ENCODE assay signal across 29 cellular contexts in the genomic region with DNA sequence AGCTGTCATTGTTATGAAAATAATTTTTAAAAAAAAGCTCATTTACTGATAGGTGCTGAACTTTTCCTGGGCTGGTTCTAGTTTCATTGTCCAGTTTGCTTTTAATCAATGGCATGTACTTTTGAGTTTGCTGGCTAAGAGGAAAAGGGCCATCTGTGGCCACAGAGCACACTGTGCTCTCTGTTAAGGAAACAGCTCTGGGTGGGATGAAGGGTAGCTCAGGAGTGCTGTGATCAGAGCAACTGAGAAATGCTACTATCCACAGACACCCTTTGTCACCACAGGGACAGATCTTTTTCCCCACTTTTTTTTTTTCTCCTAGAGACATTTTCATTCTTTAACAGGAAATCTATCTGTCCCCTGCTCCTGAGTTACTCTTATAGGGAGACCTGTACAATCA.
"Had no signal": no experiment of that assay in that cellular context is flagged by ENCODE, and none has a peak within 500 bp of the region (broad histone marks: within the 10 kb centered on the region; RNA-seq: fewer than 3 reads in every experiment).

No MANE protein-coding gene starts in this region.

- H3K27me3 ChIP-seq: ascending aorta, cardiac muscle cell, MG63 had no signal

- H3K9me3 ChIP-seq: ascending aorta had no signal

- H3K27ac ChIP-seq: ascending aorta, cardiac muscle cell, SK-N-MC, WERI-Rb-1 had no signal

- H3K9me3 Mint-ChIP-seq: activated naive CD8-positive, alpha-beta T cell treated with anti-CD3 and anti-CD28 coated beads, Interleukin-2, amount 10 ng/mL, durations not matched to agents 7 days and 5 days had no signal

- H3K4me3 ChIP-seq: ascending aorta, cardiac muscle cell, MG63, SK-N-MC had no signal

- H3K36me3 ChIP-seq: ascending aorta, cardiac muscle cell, MG63, WERI-Rb-1 had no signal

- H3K4me1 Mint-ChIP-seq: activated naive CD4-positive, alpha-beta T cell treated with anti-CD3 and anti-CD28 coated beads, Interleukin-2, amount 50 U/mL, for 24 hours; activated naive CD8-positive, alpha-beta T cell treated with anti-CD3 and anti-CD28 coated beads, Interleukin-2, amount 10 ng/mL, durations not matched to agents 7 days and 5 days; IgD-negative memory B cell had no signal

- DNase-seq: activated CD4-positive, alpha-beta T cell treated with anti-CD3 and anti-CD28 coated beads for 1 hour; activated CD4-positive, alpha-beta T cell treated with anti-CD3 and anti-CD28 coated beads for 48 hours; activated CD4-positive, alpha-beta T cell treated with anti-CD3 and anti-CD28 coated beads, Interleukin-2, amount 50 U/mL, for 4 hours; activated CD4-positive, CD25-positive, alpha-beta regulatory T cell; activated CD8-positive, alpha-beta T cell treated with anti-CD3 and anti-CD28 coated beads for 36 hours; activated gamma-delta T cell; activated naive CD4-positive, alpha-beta T cell treated with Interleukin-2 at 50 U/mL for 16 hours; activated naive CD8-positive, alpha-beta T cell treated with anti-CD3 and anti-CD28 coated beads, Interleukin-2, amount 10 ng/mL, durations not matched to agents 7 days and 5 days; activated T-cell treated with anti-CD3 and anti-CD28 coated beads, Interleukin-2, amount 50 U/mL, for 24 hours; amygdala; Kasumi-1; KBM-7; MG63; NCI-H1048; NCI-H1436 treated with DMSO at 0.1 percent for 48 hours; NCI-H1694 treated with DMSO at 0.1 percent for 48 hours; NCI-H2029; NCI-H345; NCI-H524 treated with DMSO at 0.1 percent for 48 hours; SIG-M5; T1000; WERI-Rb-1 had no signal

- ATAC-seq: activated CD8-positive, alpha-beta T cell treated with anti-CD3 and anti-CD28 coated beads for 36 hours; Panc1 had no signal

- H3K4me1 ChIP-seq: ascending aorta had no signal

- H3K36me3 Mint-ChIP-seq: activated naive CD4-positive, alpha-beta T cell treated with anti-CD3 and anti-CD28 coated beads, Interleukin-2, amount 50 U/mL, for 24 hours; activated naive CD8-positive, alpha-beta T cell treated with anti-CD3 and anti-CD28 coated beads, Interleukin-2, amount 10 ng/mL, durations not matched to agents 7 days and 5 days; IgD-negative memory B cell had no signal

- H3K27me3 Mint-ChIP-seq: activated CD8-positive, alpha-beta T cell treated with anti-CD3 and anti-CD28 coated beads for 36 hours; activated naive CD4-positive, alpha-beta T cell treated with anti-CD3 and anti-CD28 coated beads, Interleukin-2, amount 50 U/mL, for 24 hours; activated naive CD8-positive, alpha-beta T cell treated with anti-CD3 and anti-CD28 coated beads, Interleukin-2, amount 10 ng/mL, durations not matched to agents 7 days and 5 days; activated T-cell treated with anti-CD3 and anti-CD28 coated beads, Interleukin-2, amount 50 U/mL, for 24 hours; IgD-negative memory B cell had no signal

- H3K27ac Mint-ChIP-seq: activated CD8-positive, alpha-beta T cell treated with anti-CD3 and anti-CD28 coated beads for 36 hours; activated naive CD4-positive, alpha-beta T cell treated with anti-CD3 and anti-CD28 coated beads, Interleukin-2, amount 50 U/mL, for 24 hours; activated naive CD8-positive, alpha-beta T cell treated with anti-CD3 and anti-CD28 coated beads, Interleukin-2, amount 10 ng/mL, durations not matched to agents 7 days and 5 days; activated T-cell treated with anti-CD3 and anti-CD28 coated beads, Interleukin-2, amount 50 U/mL, for 24 hours; activated T-helper 2 cell treated with anti-CD3 and anti-CD28 coated beads, Interferon-gamma antibody, Interleukin-2, Interleukin-4, amounts not matched to agents 10 μg/mL and 5 μg/mL and 100 μg/mL, durations not matched to agents 14 hours and 24 hours and 36 hours; IgD-negative memory B cell had no signal

- H3K4me3 Mint-ChIP-seq: activated CD8-positive, alpha-beta T cell treated with anti-CD3 and anti-CD28 coated beads for 36 hours; activated naive CD4-positive, alpha-beta T cell treated with anti-CD3 and anti-CD28 coated beads, Interleukin-2, amount 50 U/mL, for 24 hours; activated naive CD8-positive, alpha-beta T cell treated with anti-CD3 and anti-CD28 coated beads, Interleukin-2, amount 10 ng/mL, durations not matched to agents 7 days and 5 days; activated T-cell treated with anti-CD3 and anti-CD28 coated beads, Interleukin-2, amount 50 U/mL, for 24 hours; IgD-negative memory B cell had no signal
